ENCODE assay signal across 1 cellular context in genomic region chr1:226292874-226293552, GRCh38.
TF ChIP-seq lines count a peak whose summit lies in the region.

No MANE protein-coding gene starts in this region.

TF ChIP-seq in SK-N-SH treated with all-trans-retinoic acid at 6 μM for 48 hours, 23 proteins besides CTCF, POLR2A, EP300 and RAD21 (continued from another document):
- TF ChIP-seq CREB5 (CRISPR knock-in tag; IDR thresholded peaks at IDR 0.05; ENCODE audit: low read depth) (no peak), CSRNP3 (CRISPR knock-in tag; IDR thresholded peaks at IDR 0.05) (no peak), PATZ1 (CRISPR knock-in tag; IDR thresholded peaks at IDR 0.05; ENCODE audit: borderline replicate concordance) (no peak), POU6F1 (CRISPR knock-in tag; IDR thresholded peaks at IDR 0.05; ENCODE audit: borderline replicate concordance, low read depth) (no peak), ZNF70 (CRISPR knock-in tag; IDR thresholded peaks at IDR 0.05) (no peak), TOX (CRISPR knock-in tag; IDR thresholded peaks at IDR 0.05; ENCODE audit: borderline replicate concordance) (no peak), ARNTL (CRISPR knock-in tag; IDR thresholded peaks at IDR 0.05; ENCODE audit: borderline replicate concordance, low read depth) (no peak), PPARA (CRISPR knock-in tag; IDR thresholded peaks at IDR 0.05; ENCODE audit: borderline replicate concordance) (no peak), TCF4 (CRISPR knock-in tag; IDR thresholded peaks at IDR 0.05; ENCODE audit: borderline replicate concordance) (no peak), BACH2 (CRISPR knock-in tag; IDR thresholded peaks at IDR 0.05; ENCODE audit: borderline replicate concordance) (no peak), TSHZ2 (CRISPR knock-in tag; IDR thresholded peaks at IDR 0.05) (no peak), ZNF565 (CRISPR knock-in tag; conservative IDR thresholded peaks at IDR 0.05; ENCODE audit: low read depth) (no peak), SNAI2 (CRISPR knock-in tag; IDR thresholded peaks at IDR 0.05) (no peak), ZC3H10 (CRISPR knock-in tag; IDR thresholded peaks at IDR 0.05) (no peak), RARB (CRISPR knock-in tag; IDR thresholded peaks at IDR 0.05) (no peak), ISL1 (CRISPR knock-in tag; IDR thresholded peaks at IDR 0.05) (no peak), ZFP3 (CRISPR knock-in tag; IDR thresholded peaks at IDR 0.05) (no peak)
